In the genomic region with DNA sequence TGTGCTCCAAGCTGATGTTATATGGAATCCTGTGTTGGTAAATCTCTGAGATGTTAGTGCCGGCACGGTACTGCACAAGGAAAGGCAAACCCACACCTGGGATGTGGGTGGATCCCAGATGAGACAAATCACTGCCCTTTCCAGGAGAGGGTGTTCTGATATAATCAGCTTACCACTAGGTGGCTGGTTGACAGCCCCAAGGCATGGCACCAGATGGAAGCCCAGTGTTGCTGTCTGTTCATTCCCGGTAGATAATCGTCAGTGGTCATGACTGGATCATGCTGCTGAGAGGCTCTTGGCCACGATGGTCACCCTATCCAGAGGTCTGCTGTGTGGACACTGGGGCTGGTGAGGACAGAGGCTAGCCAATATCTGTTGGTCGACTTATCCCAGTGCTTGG, we compare ENCODE assay signal across 4 cellular contexts.
TF ChIP-seq lines count a peak whose summit lies in the region.

No MANE protein-coding gene starts in this region.

TF ChIP-seq in IMR-90, 13 proteins besides CTCF, POLR2A, EP300 and RAD21:
- TF ChIP-seq BHLHE40 (IDR thresholded peaks at IDR 0.05; ENCODE audit: low read depth, low read length) = no peak
- no peak for TF ChIP-seq FOS (IDR thresholded peaks at IDR 0.05; ENCODE audit: low read depth, low read length)
- no peak for TF ChIP-seq CHD1 (IDR thresholded peaks at IDR 0.05; ENCODE audit: low read depth, low read length)
- no peak for TF ChIP-seq RCOR1 (IDR thresholded peaks at IDR 0.05; ENCODE audit: insufficient replicate concordance, low read length)
- TF ChIP-seq CEBPB (IDR thresholded peaks at IDR 0.05; ENCODE audit: low read depth, low read length) = no peak

TF ChIP-seq in H1, 55 proteins besides CTCF, POLR2A, EP300 and RAD21 (continues in another document):
- TF ChIP-seq, protein P1, sequence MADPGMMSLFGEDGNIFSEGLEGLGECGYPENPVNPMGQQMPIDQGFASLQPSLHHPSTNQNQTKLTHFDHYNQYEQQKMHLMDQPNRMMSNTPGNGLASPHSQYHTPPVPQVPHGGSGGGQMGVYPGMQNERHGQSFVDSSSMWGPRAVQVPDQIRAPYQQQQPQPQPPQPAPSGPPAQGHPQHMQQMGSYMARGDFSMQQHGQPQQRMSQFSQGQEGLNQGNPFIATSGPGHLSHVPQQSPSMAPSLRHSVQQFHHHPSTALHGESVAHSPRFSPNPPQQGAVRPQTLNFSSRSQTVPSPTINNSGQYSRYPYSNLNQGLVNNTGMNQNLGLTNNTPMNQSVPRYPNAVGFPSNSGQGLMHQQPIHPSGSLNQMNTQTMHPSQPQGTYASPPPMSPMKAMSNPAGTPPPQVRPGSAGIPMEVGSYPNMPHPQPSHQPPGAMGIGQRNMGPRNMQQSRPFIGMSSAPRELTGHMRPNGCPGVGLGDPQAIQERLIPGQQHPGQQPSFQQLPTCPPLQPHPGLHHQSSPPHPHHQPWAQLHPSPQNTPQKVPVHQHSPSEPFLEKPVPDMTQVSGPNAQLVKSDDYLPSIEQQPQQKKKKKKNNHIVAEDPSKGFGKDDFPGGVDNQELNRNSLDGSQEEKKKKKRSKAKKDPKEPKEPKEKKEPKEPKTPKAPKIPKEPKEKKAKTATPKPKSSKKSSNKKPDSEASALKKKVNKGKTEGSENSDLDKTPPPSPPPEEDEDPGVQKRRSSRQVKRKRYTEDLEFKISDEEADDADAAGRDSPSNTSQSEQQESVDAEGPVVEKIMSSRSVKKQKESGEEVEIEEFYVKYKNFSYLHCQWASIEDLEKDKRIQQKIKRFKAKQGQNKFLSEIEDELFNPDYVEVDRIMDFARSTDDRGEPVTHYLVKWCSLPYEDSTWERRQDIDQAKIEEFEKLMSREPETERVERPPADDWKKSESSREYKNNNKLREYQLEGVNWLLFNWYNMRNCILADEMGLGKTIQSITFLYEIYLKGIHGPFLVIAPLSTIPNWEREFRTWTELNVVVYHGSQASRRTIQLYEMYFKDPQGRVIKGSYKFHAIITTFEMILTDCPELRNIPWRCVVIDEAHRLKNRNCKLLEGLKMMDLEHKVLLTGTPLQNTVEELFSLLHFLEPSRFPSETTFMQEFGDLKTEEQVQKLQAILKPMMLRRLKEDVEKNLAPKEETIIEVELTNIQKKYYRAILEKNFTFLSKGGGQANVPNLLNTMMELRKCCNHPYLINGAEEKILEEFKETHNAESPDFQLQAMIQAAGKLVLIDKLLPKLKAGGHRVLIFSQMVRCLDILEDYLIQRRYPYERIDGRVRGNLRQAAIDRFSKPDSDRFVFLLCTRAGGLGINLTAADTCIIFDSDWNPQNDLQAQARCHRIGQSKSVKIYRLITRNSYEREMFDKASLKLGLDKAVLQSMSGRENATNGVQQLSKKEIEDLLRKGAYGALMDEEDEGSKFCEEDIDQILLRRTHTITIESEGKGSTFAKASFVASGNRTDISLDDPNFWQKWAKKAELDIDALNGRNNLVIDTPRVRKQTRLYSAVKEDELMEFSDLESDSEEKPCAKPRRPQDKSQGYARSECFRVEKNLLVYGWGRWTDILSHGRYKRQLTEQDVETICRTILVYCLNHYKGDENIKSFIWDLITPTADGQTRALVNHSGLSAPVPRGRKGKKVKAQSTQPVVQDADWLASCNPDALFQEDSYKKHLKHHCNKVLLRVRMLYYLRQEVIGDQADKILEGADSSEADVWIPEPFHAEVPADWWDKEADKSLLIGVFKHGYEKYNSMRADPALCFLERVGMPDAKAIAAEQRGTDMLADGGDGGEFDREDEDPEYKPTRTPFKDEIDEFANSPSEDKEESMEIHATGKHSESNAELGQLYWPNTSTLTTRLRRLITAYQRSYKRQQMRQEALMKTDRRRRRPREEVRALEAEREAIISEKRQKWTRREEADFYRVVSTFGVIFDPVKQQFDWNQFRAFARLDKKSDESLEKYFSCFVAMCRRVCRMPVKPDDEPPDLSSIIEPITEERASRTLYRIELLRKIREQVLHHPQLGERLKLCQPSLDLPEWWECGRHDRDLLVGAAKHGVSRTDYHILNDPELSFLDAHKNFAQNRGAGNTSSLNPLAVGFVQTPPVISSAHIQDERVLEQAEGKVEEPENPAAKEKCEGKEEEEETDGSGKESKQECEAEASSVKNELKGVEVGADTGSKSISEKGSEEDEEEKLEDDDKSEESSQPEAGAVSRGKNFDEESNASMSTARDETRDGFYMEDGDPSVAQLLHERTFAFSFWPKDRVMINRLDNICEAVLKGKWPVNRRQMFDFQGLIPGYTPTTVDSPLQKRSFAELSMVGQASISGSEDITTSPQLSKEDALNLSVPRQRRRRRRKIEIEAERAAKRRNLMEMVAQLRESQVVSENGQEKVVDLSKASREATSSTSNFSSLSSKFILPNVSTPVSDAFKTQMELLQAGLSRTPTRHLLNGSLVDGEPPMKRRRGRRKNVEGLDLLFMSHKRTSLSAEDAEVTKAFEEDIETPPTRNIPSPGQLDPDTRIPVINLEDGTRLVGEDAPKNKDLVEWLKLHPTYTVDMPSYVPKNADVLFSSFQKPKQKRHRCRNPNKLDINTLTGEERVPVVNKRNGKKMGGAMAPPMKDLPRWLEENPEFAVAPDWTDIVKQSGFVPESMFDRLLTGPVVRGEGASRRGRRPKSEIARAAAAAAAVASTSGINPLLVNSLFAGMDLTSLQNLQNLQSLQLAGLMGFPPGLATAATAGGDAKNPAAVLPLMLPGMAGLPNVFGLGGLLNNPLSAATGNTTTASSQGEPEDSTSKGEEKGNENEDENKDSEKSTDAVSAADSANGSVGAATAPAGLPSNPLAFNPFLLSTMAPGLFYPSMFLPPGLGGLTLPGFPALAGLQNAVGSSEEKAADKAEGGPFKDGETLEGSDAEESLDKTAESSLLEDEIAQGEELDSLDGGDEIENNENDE (IDR thresholded peaks at IDR 0.05; ENCODE audit: insufficient replicate concordance, low read length) = no peak

TF ChIP-seq in SK-N-SH, 30 proteins besides CTCF, POLR2A, EP300 and RAD21:
- TF ChIP-seq SIN3A (IDR thresholded peaks at IDR 0.05; ENCODE audit: borderline replicate concordance, low read depth, low read length) = no peak
- TF ChIP-seq TCF12 (IDR thresholded peaks at IDR 0.05) = no peak
- TF ChIP-seq CHD2 (IDR thresholded peaks at IDR 0.05; ENCODE audit: low read length, partially characterized antibody) = no peak
- TF ChIP-seq FOSL2 (IDR thresholded peaks at IDR 0.05; ENCODE audit: borderline replicate concordance, low read depth) = no peak

TF ChIP-seq in HepG2, 621 proteins besides CTCF, POLR2A, EP300 and RAD21:
- TF ChIP-seq, protein P2, sequence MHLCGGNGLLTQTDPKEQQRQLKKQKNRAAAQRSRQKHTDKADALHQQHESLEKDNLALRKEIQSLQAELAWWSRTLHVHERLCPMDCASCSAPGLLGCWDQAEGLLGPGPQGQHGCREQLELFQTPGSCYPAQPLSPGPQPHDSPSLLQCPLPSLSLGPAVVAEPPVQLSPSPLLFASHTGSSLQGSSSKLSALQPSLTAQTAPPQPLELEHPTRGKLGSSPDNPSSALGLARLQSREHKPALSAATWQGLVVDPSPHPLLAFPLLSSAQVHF (CRISPR knock-in tag; IDR thresholded peaks at IDR 0.05) = no peak
- no peak for TF ChIP-seq ZBTB1 (CRISPR knock-in tag; IDR thresholded peaks at IDR 0.05; ENCODE audit: borderline replicate concordance)
- TF ChIP-seq FOXJ3 (CRISPR knock-in tag; IDR thresholded peaks at IDR 0.05; ENCODE audit: borderline replicate concordance) = no peak
- no peak for TF ChIP-seq SAP130 (CRISPR knock-in tag; IDR thresholded peaks at IDR 0.05; ENCODE audit: low read depth)
- TF ChIP-seq, protein P3, sequence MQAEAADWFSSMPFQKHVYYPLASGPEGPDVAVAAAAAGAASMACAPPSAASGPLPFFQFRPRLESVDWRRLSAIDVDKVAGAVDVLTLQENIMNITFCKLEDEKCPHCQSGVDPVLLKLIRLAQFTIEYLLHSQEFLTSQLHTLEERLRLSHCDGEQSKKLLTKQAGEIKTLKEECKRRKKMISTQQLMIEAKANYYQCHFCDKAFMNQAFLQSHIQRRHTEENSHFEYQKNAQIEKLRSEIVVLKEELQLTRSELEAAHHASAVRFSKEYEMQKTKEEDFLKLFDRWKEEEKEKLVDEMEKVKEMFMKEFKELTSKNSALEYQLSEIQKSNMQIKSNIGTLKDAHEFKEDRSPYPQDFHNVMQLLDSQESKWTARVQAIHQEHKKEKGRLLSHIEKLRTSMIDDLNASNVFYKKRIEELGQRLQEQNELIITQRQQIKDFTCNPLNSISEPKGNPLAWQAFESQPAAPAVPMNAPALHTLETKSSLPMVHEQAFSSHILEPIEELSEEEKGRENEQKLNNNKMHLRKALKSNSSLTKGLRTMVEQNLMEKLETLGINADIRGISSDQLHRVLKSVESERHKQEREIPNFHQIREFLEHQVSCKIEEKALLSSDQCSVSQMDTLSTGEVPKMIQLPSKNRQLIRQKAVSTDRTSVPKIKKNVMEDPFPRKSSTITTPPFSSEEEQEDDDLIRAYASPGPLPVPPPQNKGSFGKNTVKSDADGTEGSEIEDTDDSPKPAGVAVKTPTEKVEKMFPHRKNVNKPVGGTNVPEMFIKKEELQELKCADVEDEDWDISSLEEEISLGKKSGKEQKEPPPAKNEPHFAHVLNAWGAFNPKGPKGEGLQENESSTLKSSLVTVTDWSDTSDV (CRISPR knock-in tag; IDR thresholded peaks at IDR 0.05) = no peak
- TF ChIP-seq ZNF354B (CRISPR knock-in tag; IDR thresholded peaks at IDR 0.05) = no peak
- TF ChIP-seq ISX (CRISPR knock-in tag; conservative IDR thresholded peaks at IDR 0.05) = no peak
- TF ChIP-seq, protein P4, sequence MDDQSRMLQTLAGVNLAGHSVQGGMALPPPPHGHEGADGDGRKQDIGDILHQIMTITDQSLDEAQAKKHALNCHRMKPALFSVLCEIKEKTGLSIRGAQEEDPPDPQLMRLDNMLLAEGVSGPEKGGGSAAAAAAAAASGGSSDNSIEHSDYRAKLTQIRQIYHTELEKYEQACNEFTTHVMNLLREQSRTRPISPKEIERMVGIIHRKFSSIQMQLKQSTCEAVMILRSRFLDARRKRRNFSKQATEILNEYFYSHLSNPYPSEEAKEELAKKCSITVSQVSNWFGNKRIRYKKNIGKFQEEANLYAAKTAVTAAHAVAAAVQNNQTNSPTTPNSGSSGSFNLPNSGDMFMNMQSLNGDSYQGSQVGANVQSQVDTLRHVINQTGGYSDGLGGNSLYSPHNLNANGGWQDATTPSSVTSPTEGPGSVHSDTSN (CRISPR knock-in tag; IDR thresholded peaks at IDR 0.05; ENCODE audit: borderline replicate concordance) = no peak
